In genomic region chr11:38538866-38539651, GRCh38 we compare ENCODE assay signal across 1 cellular context.
TF ChIP-seq lines count a peak whose summit lies in the region.

No MANE protein-coding gene starts in this region.

TF ChIP-seq in K562, 482 proteins besides CTCF, POLR2A, EP300 and RAD21 (continued from another document and continues in another):
- TF ChIP-seq ZNF318 (IDR thresholded peaks at IDR 0.05; ENCODE audit: borderline replicate concordance in 1 of 2, low read depth in 1 of 2) (no peak), CBFA2T2 (conservative IDR thresholded peaks at IDR 0.05) (peak; percentile 98), TCFL5 (CRISPR knock-in tag; conservative IDR thresholded peaks at IDR 0.05) (no peak), CBX2 (IDR thresholded peaks at IDR 0.05; ENCODE audit: insufficient read depth, low read length, poor library complexity, severe bottlenecking) (no peak), MAFG (tag; conservative IDR thresholded peaks at IDR 0.05) (peak; percentile 97), BACH1 (tag; IDR thresholded peaks at IDR 0.05) (peak; percentile 71), NR3C1 (CRISPR knock-in tag; IDR thresholded peaks at IDR 0.05) (no peak), MTA1 (IDR thresholded peaks at IDR 0.05; ENCODE audit: borderline replicate concordance) (peak; percentile 23; the same call in 1 of the 2 replicates), ETS2 (tag; IDR thresholded peaks at IDR 0.05; ENCODE audit: borderline replicate concordance, poor library complexity, severe bottlenecking) (no peak), RERE (CRISPR knock-in tag; IDR thresholded peaks at IDR 0.05; ENCODE audit: borderline replicate concordance) (no peak), HMG20A (CRISPR knock-in tag; conservative IDR thresholded peaks at IDR 0.05) (no peak), NCOA6 (IDR thresholded peaks at IDR 0.05) (no peak), CREM (IDR thresholded peaks at IDR 0.05; ENCODE audit: low read depth) (peak; percentile 72), ZNF282 (CRISPR knock-in tag; IDR thresholded peaks at IDR 0.05) (no peak), MCM3 (IDR thresholded peaks at IDR 0.05) (no peak), CBX8 (IDR thresholded peaks at IDR 0.05; ENCODE audit: borderline replicate concordance, extremely low read depth, low read depth, low read length, poor library complexity, severe bottlenecking) (no peak), MYC (IDR thresholded peaks at IDR 0.05; ENCODE audit: low read depth, low read length) (peak; percentile 21; the same call in 1 of the 2 replicates), MYC (CRISPR knock-in tag; IDR thresholded peaks at IDR 0.05; ENCODE audit: borderline replicate concordance, low read depth) (no peak), SMAD1 (IDR thresholded peaks at IDR 0.05; ENCODE audit: low read depth, low read length, partially characterized antibody) (no peak), ZNF253 (CRISPR knock-in tag; conservative IDR thresholded peaks at IDR 0.05) (no peak), ZBED1 (IDR thresholded peaks at IDR 0.05) (peak; percentile 77; the same call in 1 of the 2 replicates), ZC3H11A (IDR thresholded peaks at IDR 0.05; ENCODE audit: low read depth, low read length) (no peak), KAT8 (IDR thresholded peaks at IDR 0.05; ENCODE audit: low read depth) (no peak), E2F3 (CRISPR knock-in tag; IDR thresholded peaks at IDR 0.05) (no peak), BDP1 (IDR thresholded peaks at IDR 0.05; ENCODE audit: insufficient read depth, insufficient read length) (no peak), RNF2 (IDR thresholded peaks at IDR 0.05) (peak; percentile 88), MAFK (IDR thresholded peaks at IDR 0.05; ENCODE audit: low read length) (peak; percentile 87), HNRNPH1 (optimal IDR thresholded peaks at IDR 0.05; ENCODE audit: low read depth, low read length) (no peak), MTA2 (IDR thresholded peaks at IDR 0.05; ENCODE audit: low read depth) (peak; percentile 97), ZNF316 (IDR thresholded peaks at IDR 0.05) (peak; percentile 89), MEF2D (tag; conservative IDR thresholded peaks at IDR 0.05; ENCODE audit: low read depth) (peak; percentile 84), MCM5 (IDR thresholded peaks at IDR 0.05; ENCODE audit: low read depth) (no peak), STAT5A (IDR thresholded peaks at IDR 0.05; ENCODE audit: borderline replicate concordance, low read length) (peak; percentile 94), ETV1 (tag; conservative IDR thresholded peaks at IDR 0.05; ENCODE audit: low read depth) (peak; percentile 19; the same call in 1 of the 2 replicates), MEIS2 (IDR thresholded peaks at IDR 0.05; ENCODE audit: partially characterized antibody) (peak; percentile 84), SIRT6 (IDR thresholded peaks at IDR 0.05; ENCODE audit: low read depth, low read length) (no peak), ZKSCAN3 (CRISPR knock-in tag; IDR thresholded peaks at IDR 0.05) (no peak), BRF1 (IDR thresholded peaks at IDR 0.05; ENCODE audit: borderline replicate concordance, extremely low read depth, insufficient read length) (no peak), RB1 (IDR thresholded peaks at IDR 0.05; ENCODE audit: low read depth) (no peak), ZNF592 (IDR thresholded peaks at IDR 0.05) (0 out of 2 replicates have a peak, but pooled peaks have one; percentile 26), CLOCK (CRISPR knock-in tag; IDR thresholded peaks at IDR 0.05; ENCODE audit: borderline replicate concordance) (no peak), NCOA2 (IDR thresholded peaks at IDR 0.05; ENCODE audit: partially characterized antibody in 2 of 2) (peak; percentile 42 to 71), U2AF2 (optimal IDR thresholded peaks at IDR 0.05; ENCODE audit: low read depth, low read length) (no peak), SMARCC2 (IDR thresholded peaks at IDR 0.05; ENCODE audit: low read depth) (peak; percentile 98), SRSF7 (optimal IDR thresholded peaks at IDR 0.05; ENCODE audit: low read depth, low read length) (no peak), FOXK2 (conservative IDR thresholded peaks at IDR 0.05 in 1 of 2, IDR thresholded peaks at IDR 0.05 in 1 of 2; ENCODE audit: low read depth in 2 of 2) (no peak), ZNF41 (CRISPR knock-in tag; conservative IDR thresholded peaks at IDR 0.05) (no peak)
